ENCODE assay signal across 21 cellular contexts in the genomic region with DNA sequence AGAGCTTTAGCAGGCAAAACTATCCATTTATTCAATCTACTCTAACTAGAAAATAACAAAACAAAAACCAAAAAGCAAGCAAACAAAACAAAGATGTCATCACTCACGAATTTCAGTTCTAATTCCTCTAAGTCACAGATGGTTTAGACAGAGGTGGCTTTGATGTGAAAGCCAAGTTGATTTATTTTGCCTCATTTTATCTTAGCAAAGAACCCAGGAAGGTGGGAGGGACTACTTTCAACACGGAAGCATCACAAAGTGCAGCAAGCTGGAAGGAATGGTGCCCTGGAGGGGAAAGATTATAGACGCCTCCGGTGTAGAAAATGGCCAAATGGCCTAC.
"Had no signal": no experiment of that assay in that cellular context is flagged by ENCODE, and none has a peak within 500 bp of the region (broad histone marks: within the 10 kb centered on the region; RNA-seq: fewer than 3 reads in every experiment).

No MANE protein-coding gene starts in this region.

- H3K27me3 ChIP-seq: ascending aorta, breast epithelium, gastrocnemius medialis, left lung, thyroid gland had no signal

- H3K4me3 ChIP-seq: ascending aorta, breast epithelium, gastrocnemius medialis, left lung, thyroid gland had no signal

- ATAC-seq: esophagus mucosa, gastrocnemius medialis, left lung had no signal

- H3K9me3 ChIP-seq: ascending aorta, breast epithelium, gastrocnemius medialis, left lung, thyroid gland had no signal

- H3K9me3 Mint-ChIP-seq: activated naive CD4-positive, alpha-beta T cell treated with anti-CD3 and anti-CD28 coated beads, Interleukin-2, amount 50 U/mL, for 24 hours; dendritic cell treated with granulocyte-macrophage colony-stimulating factor and Interleukin-4, amounts not matched to agents 40 ng/mL and 50 ng/mL, for 4 days; nephron had no signal

- H3K4me1 Mint-ChIP-seq: activated naive CD4-positive, alpha-beta T cell treated with anti-CD3 and anti-CD28 coated beads, Interleukin-2, amount 50 U/mL, for 24 hours had no signal

- DNase-seq: activated CD4-positive, alpha-beta T cell treated with anti-CD3 and anti-CD28 coated beads, Interleukin-2, amount 50 U/mL, for 4 hours; activated gamma-delta T cell; effector CD8-positive, alpha-beta T cell; gastrocnemius medialis; head of caudate nucleus; kidney; left lung; mammary epithelial cell; midbrain; occipital lobe; retina; stimulated activated naive CD4-positive, alpha-beta T cell; thyroid gland had no signal

- H3K27ac Mint-ChIP-seq: activated naive CD4-positive, alpha-beta T cell treated with anti-CD3 and anti-CD28 coated beads, Interleukin-2, amount 50 U/mL, for 24 hours; dendritic cell treated with granulocyte-macrophage colony-stimulating factor and Interleukin-4, amounts not matched to agents 40 ng/mL and 50 ng/mL, for 4 days had no signal

- H3K4me1 ChIP-seq: ascending aorta, breast epithelium, gastrocnemius medialis, left lung, thyroid gland had no signal

- FAIRE-seq: kidney, urothelium cell line had no signal

- H3K36me3 Mint-ChIP-seq: activated naive CD4-positive, alpha-beta T cell treated with anti-CD3 and anti-CD28 coated beads, Interleukin-2, amount 50 U/mL, for 24 hours had no signal

- H3K27ac ChIP-seq: ascending aorta, breast epithelium, gastrocnemius medialis, left lung, thyroid gland, VCaP had no signal

- H3K4me3 Mint-ChIP-seq: activated naive CD4-positive, alpha-beta T cell treated with anti-CD3 and anti-CD28 coated beads, Interleukin-2, amount 50 U/mL, for 24 hours; dendritic cell treated with granulocyte-macrophage colony-stimulating factor and Interleukin-4, amounts not matched to agents 40 ng/mL and 50 ng/mL, for 4 days; nephron had no signal

- H3K36me3 ChIP-seq: ascending aorta, breast epithelium, gastrocnemius medialis, left lung, thyroid gland had no signal
